ENCODE assay signal across 9 cellular contexts in the genomic region with DNA sequence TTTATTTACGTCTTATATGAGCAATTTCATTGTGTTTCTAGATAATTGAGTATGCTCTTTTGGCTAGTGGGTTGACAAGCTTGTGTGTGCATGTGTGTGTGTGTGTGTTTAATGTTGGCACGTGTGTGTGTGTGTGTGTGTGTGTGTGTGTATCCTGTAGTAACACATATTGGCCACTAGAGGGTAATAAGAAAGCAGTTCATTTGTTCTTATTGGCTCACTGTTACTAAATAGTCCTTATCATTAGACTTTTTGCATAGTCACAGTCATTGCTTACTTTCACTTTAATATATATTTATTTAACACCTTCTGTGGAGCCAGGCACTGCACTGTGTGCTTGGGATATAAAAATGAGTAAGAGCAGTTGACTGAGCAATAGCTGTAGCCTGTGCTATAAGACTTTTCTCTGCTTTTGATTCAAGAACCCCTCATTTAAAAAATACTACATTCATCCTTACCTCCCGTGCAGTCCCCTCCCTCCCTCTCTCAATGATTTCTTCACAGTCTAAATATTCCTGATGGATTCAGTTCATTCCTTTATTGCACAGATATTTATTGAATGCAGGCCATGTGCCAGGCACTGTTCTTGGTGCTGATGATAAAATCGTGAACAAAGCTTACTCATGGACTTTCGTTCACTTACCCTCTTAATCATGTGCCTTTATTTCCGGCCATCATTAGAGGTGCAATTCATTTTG.
DNase-seq lines count a peak whose midpoint lies in the region; ATAC-seq and TF ChIP-seq lines count a peak whose summit lies in the region.
"Had no signal": no experiment of that assay in that cellular context is flagged by ENCODE, and none has a peak within 500 bp of the region (broad histone marks: within the 10 kb centered on the region; RNA-seq: fewer than 3 reads in every experiment).

No MANE protein-coding gene starts in this region.

- H3K4me1 Mint-ChIP-seq in neural progenitor cell: peaks cover 36% of the 10 kb centered on the region

- no peak overlapping the region for H3K27ac ChIP-seq in neural progenitor cell

- peaks cover 40% of the 10 kb centered on the region for H3K4me1 ChIP-seq in neural progenitor cell

- TF ChIP-seq CTCF in neural progenitor cell (IDR thresholded peaks at IDR 0.05): peak; percentile 66

- peak; percentile 44 for DNase-seq in NCI-H510A treated with DMSO at 0.1 percent for 48 hours (lab: John Stamatoyannopoulos, UW)
- no peak for DNase-seq in NCI-H510A (lab: John Stamatoyannopoulos, UW)
- DNase-seq in HT1080 (ENCODE audit: low read depth): peak; percentile 54
- DNase-seq in SKM-1 treated with dmso at 0.1 percent for 144 hours (lab: John Stamatoyannopoulos, UW; ENCODE audit: unreplicated experiment): peak; percentile 30
- DNase-seq in erythroblast (lab: John Stamatoyannopoulos, UW): peak; percentile 85 to 86
- peak; percentile 37 for DNase-seq in neural progenitor cell (ENCODE audit: low spot score)

- peaks cover 8% of the 10 kb centered on the region for H3K9me3 Mint-ChIP-seq in neural progenitor cell
- H3K9me3 Mint-ChIP-seq: dendritic cell treated with granulocyte-macrophage colony-stimulating factor and Interleukin-4, amounts not matched to agents 40 ng/mL and 50 ng/mL, for 4 days had no signal

- no peak overlapping the region for H3K4me3 Mint-ChIP-seq in neural progenitor cell
- H3K4me3 Mint-ChIP-seq: dendritic cell treated with granulocyte-macrophage colony-stimulating factor and Interleukin-4, amounts not matched to agents 40 ng/mL and 50 ng/mL, for 4 days had no signal

- H3K36me3 Mint-ChIP-seq in neural progenitor cell: peaks cover 20% of the 10 kb centered on the region

- ATAC-seq in HG02678 (IDR thresholded peaks at IDR 0.05; ENCODE audit: unreplicated experiment): no peak
- ATAC-seq in GM21825 (IDR thresholded peaks at IDR 0.05; ENCODE audit: unreplicated experiment): no peak

- H2AFZ ChIP-seq in neural progenitor cell (replicated peaks): no peak overlapping the region

- no peaks in the 10 kb centered on the region for H3K36me3 ChIP-seq in neural progenitor cell

- peaks cover 39% of the 10 kb centered on the region for H3F3A ChIP-seq in neural progenitor cell (ENCODE audit: low read depth)

- H3K79me2 ChIP-seq in neural progenitor cell (ENCODE audit: low read depth): peaks cover 100% of the 10 kb centered on the region

- H3K9me3 ChIP-seq in neural progenitor cell (ENCODE audit: low read depth): no peaks in the 10 kb centered on the region

- no peaks in the 10 kb centered on the region for H3K27me3 ChIP-seq in neural progenitor cell

- H3K4me2 ChIP-seq in neural progenitor cell: peak overlapping the region; percentile 64

- H4K20me1 ChIP-seq in neural progenitor cell (ENCODE audit: low read depth): peaks cover 78% of the 10 kb centered on the region

- TF ChIP-seq POLR2A in erythroblast (IDR thresholded peaks at IDR 0.05; ENCODE audit: low read length): peak; percentile 26

- H3K27ac Mint-ChIP-seq in neural progenitor cell: no peak overlapping the region
- H3K27ac Mint-ChIP-seq: dendritic cell treated with granulocyte-macrophage colony-stimulating factor and Interleukin-4, amounts not matched to agents 40 ng/mL and 50 ng/mL, for 4 days had no signal

- peaks cover 2% of the 10 kb centered on the region for H3K27me3 Mint-ChIP-seq in neural progenitor cell (ENCODE audit: insufficient read depth, low read depth)
- H3K27me3 Mint-ChIP-seq: dendritic cell treated with granulocyte-macrophage colony-stimulating factor and Interleukin-4, amounts not matched to agents 40 ng/mL and 50 ng/mL, for 4 days had no signal

- no peak overlapping the region for H3K9ac ChIP-seq in neural progenitor cell

- H3K4me3 ChIP-seq in neural progenitor cell: no peak overlapping the region
